Comparison of ENCODE assay signal across 21 cellular contexts in the genomic region with DNA sequence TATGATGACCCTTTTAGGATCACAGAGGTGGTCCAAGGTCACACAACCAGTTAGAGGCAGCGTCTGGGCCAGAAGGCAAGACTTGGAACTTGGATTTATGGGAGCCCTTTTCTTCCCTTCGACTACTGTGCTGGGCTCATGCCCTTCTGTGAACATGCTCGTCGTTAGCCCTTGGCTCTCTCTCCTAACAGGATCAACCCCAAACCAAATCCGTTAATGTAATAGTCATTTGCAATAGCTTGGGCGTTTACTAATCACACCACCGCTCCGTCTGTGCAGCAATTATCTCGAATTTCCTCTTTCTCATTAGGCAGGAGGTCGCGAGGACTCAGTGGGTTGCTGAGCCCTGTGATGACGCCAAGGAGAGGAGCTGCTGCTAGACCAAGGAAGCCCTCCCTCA.
DNase-seq lines count a peak whose midpoint lies in the region; FAIRE-seq and TF ChIP-seq lines count a peak whose summit lies in the region.
"Had no signal": no experiment of that assay in that cellular context is flagged by ENCODE, and none has a peak within 500 bp of the region (broad histone marks: within the 10 kb centered on the region; RNA-seq: fewer than 3 reads in every experiment).

No MANE protein-coding gene starts in this region.

- DNase-seq in NCI-H1694 (lab: John Stamatoyannopoulos, UW): peak; percentile 30
- no peak for DNase-seq in NCI-H1694 treated with DMSO at 0.1 percent for 48 hours (lab: John Stamatoyannopoulos, UW)
- peak; percentile 84 for DNase-seq in NCI-H524 treated with DMSO at 0.1 percent for 48 hours (lab: John Stamatoyannopoulos, UW)
- peak; percentile 37 for DNase-seq in NOMO-1 treated with dmso at 0.1 percent for 144 hours (lab: John Stamatoyannopoulos, UW; ENCODE audit: unreplicated experiment)
- DNase-seq in immature natural killer cell: no peak
- no peak for DNase-seq in activated CD4-positive, alpha-beta T cell treated with anti-CD3 and anti-CD28 coated beads, Interleukin-2, amount 50 U/mL, for 4 hours
- no peak for DNase-seq in GM12892 (ENCODE audit: insufficient read length)
- DNase-seq: DMS53; HFFc6; KBM-7; MV-4-11; NCI-H1105; NCI-H1436 treated with DMSO at 0.1 percent for 48 hours; NCI-H2029; NCI-H748 treated with DMSO at 0.1 percent for 48 hours; NK-92 treated with Interleukin-12 subunit alpha and Interleukin-12 subunit beta, amount 100 ng/mL, for 24 hours; SHP77 treated with DMSO at 0.1 percent for 48 hours had no signal

- no peak for FAIRE-seq in GM12892 (lab: Jason Lieb, UNC)
- FAIRE-seq: G401.6, HTR-8/SVneo had no signal

- no peaks in the 10 kb centered on the region for H3K36me3 Mint-ChIP-seq in immature natural killer cell

- no peaks in the 10 kb centered on the region for H3K9me3 Mint-ChIP-seq in immature natural killer cell
- H3K9me3 Mint-ChIP-seq: GM23338, HFFc6 had no signal

- TF ChIP-seq POLR2A in GM12892 (IDR thresholded peaks at IDR 0.05; ENCODE audit: low read depth, low read length): no peak

- H3K4me3 Mint-ChIP-seq in immature natural killer cell: no peak overlapping the region
- H3K4me3 Mint-ChIP-seq: B cell, GM23338, HFFc6 had no signal

- no peaks in the 10 kb centered on the region for H3K4me1 Mint-ChIP-seq in immature natural killer cell
- H3K4me1 Mint-ChIP-seq: B cell had no signal

- H3K27me3 Mint-ChIP-seq in immature natural killer cell (ENCODE audit: low read depth in 3 of 3): peaks cover 4 to 11% (median 9%) of the 10 kb centered on the region in 3 donors

- no peak overlapping the region for H3K27ac Mint-ChIP-seq in immature natural killer cell
- H3K27ac Mint-ChIP-seq: B cell, GM23338, HFFc6 had no signal

Comparison
In these comparisons a context has a peak if more than half of its experiments do, and no peak if none do; other contexts are left out.
1. DNase-seq: peak in NCI-H1694 (single experiment), NCI-H524 treated with DMSO at 0.1 percent for 48 hours (single experiment) and NOMO-1 treated with dmso at 0.1 percent for 144 hours (single experiment); none in NCI-H1694 treated with DMSO at 0.1 percent for 48 hours (single experiment), immature natural killer cell (0 of 3), activated CD4-positive, alpha-beta T cell treated with anti-CD3 and anti-CD28 coated beads, Interleukin-2, amount 50 U/mL, for 4 hours (0 of 2) and GM12892 (single experiment).